ENCODE assay signal across 8 cellular contexts in genomic region chr6:43817192-43817591, GRCh38.
DNase-seq lines count a peak whose midpoint lies in the region; ATAC-seq and TF ChIP-seq lines count a peak whose summit lies in the region.

No MANE protein-coding gene starts in this region.

- no peak overlapping the region for H3K4me2 ChIP-seq in SU-DHL-6 (ENCODE audit: low read depth, low read length, poor library complexity, severe bottlenecking)

- H3K27ac ChIP-seq in HEK293 (ENCODE audit: extremely low read depth, low read depth, low read length), result no peak overlapping the region
- H3K27ac ChIP-seq in SU-DHL-6 (ENCODE audit: low read depth, low read length), result no peak overlapping the region

- no peak overlapping the region for H2AFZ ChIP-seq in SU-DHL-6 (ENCODE audit: low read depth, low read length, severe bottlenecking)

- H3K9me2 ChIP-seq in SU-DHL-6 (replicated peaks; ENCODE audit: insufficient read depth, low read length), result no peaks in the 10 kb centered on the region

- ATAC-seq in GM21529 (IDR thresholded peaks at IDR 0.05; ENCODE audit: unreplicated experiment) (no peak), HG03571 (IDR thresholded peaks at IDR 0.05; ENCODE audit: unreplicated experiment) (no peak)

- DNase-seq in AG20443 (ENCODE audit: low spot score) (peak; percentile 77), fibroblast of pulmonary artery (ENCODE audit: low read depth) (peak; percentile 23), NCI-H2029 (lab: John Stamatoyannopoulos, UW) (no peak)
- DNase-seq in stimulated activated CD4-positive, alpha-beta T cell treated with anti-CD3 and anti-CD28 coated beads, Interleukin-4, amount 100 ng/mL, for 24 hours, result peak; percentile 12

- H3K4me3 ChIP-seq in HEK293 (ENCODE audit: low read depth, low read length), result no peak overlapping the region
- H3K4me3 ChIP-seq in SU-DHL-6 (ENCODE audit: insufficient read depth, low read length, poor library complexity, severe bottlenecking), result no peak overlapping the region
- H3K4me3 ChIP-seq in fibroblast of pulmonary artery (replicated peaks; ENCODE audit: low read depth, low read length), result no peak overlapping the region

- no peaks in the 10 kb centered on the region for H3K4me1 ChIP-seq in HEK293 (ENCODE audit: control insufficient read depth, insufficient read depth, low read length)

- no peaks in the 10 kb centered on the region for H3K27me3 ChIP-seq in SU-DHL-6 (ENCODE audit: low read length)

- H3K36me3 ChIP-seq in HEK293 (ENCODE audit: control insufficient read depth in 2 of 2, insufficient read depth in 1 of 2, low read length in 2 of 2), result no peaks in the 10 kb centered on the region
- H3K36me3 ChIP-seq in SU-DHL-6 (ENCODE audit: low read length), result no peaks in the 10 kb centered on the region

- no peak overlapping the region for H3K9ac ChIP-seq in SU-DHL-6 (ENCODE audit: low read length)

- TF ChIP-seq CTCF in HEK293 (tag by site-specific recombination; IDR thresholded peaks at IDR 0.05) (peak; percentile 58), SU-DHL-6 (IDR thresholded peaks at IDR 0.05; ENCODE audit: insufficient read depth, low read length, poor library complexity, severe bottlenecking) (peak; percentile 58), fibroblast of pulmonary artery (IDR thresholded peaks at IDR 0.05; ENCODE audit: low read length, missing control alignments) (peak; percentile 31)

- H3F3A ChIP-seq in SU-DHL-6 (ENCODE audit: insufficient read depth), result no peaks in the 10 kb centered on the region

- H3K9me3 ChIP-seq in HEK293 (ENCODE audit: control insufficient read depth, insufficient read depth, low read depth, low read length) (no peaks in the 10 kb centered on the region), SU-DHL-6 (ENCODE audit: insufficient read depth, low read length) (no peaks in the 10 kb centered on the region)

- POLR2A ChIA-PET in HEK293 (lab: Yijun Ruan, JAX), result interaction anchor here (1.2 kb wide), 1 partner anchor 47 kb away, joined by 5 read pairs; the partner anchor contains the start of gene VEGFA

- CTCF ChIA-PET in HEK293 (lab: Yijun Ruan, JAX), result interaction anchor here (0.6 to 1.9 kb wide), 22 partner anchors 10 to 378 kb away, joined by 3 to 10 read pairs (median 4); partner anchors contain the start of gene VEGFA

- no peaks in the 10 kb centered on the region for H3K79me2 ChIP-seq in SU-DHL-6 (ENCODE audit: insufficient read depth, low read length)

- no peaks in the 10 kb centered on the region for H4K20me1 ChIP-seq in SU-DHL-6 (ENCODE audit: low read depth, low read length)

TF ChIP-seq in HEK293, 187 proteins besides CTCF, POLR2A, EP300 and RAD21:
- TF ChIP-seq ZBTB48 (tag by site-specific recombination; IDR thresholded peaks at IDR 0.05), result peak; percentile 40; the same call in 1 of the 2 replicates
- TF ChIP-seq ZNF48 (tag by site-specific recombination; IDR thresholded peaks at IDR 0.05), result no peak
- TF ChIP-seq ZNF660 (tag by site-specific recombination; IDR thresholded peaks at IDR 0.05), result peak; percentile 67; the same call in 1 of the 2 replicates
- TF ChIP-seq ZNF211 (tag by site-specific recombination; IDR thresholded peaks at IDR 0.05; ENCODE audit: low read depth), result no peak
- TF ChIP-seq GLIS2 (tag by site-specific recombination; IDR thresholded peaks at IDR 0.05), result peak; percentile 36; the same call in 1 of the 2 replicates
- peak; percentile 54 for TF ChIP-seq ZBTB17 (tag by site-specific recombination; IDR thresholded peaks at IDR 0.05)
- peak; percentile 50 for TF ChIP-seq ZIC2 (tag by site-specific recombination; IDR thresholded peaks at IDR 0.05)
- TF ChIP-seq ZNF223 (tag by site-specific recombination; IDR thresholded peaks at IDR 0.05), result no peak
